Comparison of ENCODE assay signal across 1 cellular context in genomic region chr4:184114431-184114830, GRCh38.
TF ChIP-seq lines count a peak whose summit lies in the region.

No MANE protein-coding gene starts in this region.

TF ChIP-seq in HepG2, 621 proteins besides CTCF, POLR2A, EP300 and RAD21 (continued from another document):
- no peak for TF ChIP-seq DDIT3 (CRISPR knock-in tag; IDR thresholded peaks at IDR 0.05)
- TF ChIP-seq ZNF616 (CRISPR knock-in tag; IDR thresholded peaks at IDR 0.05; ENCODE audit: low read depth): no peak
